19 cellular contexts compared by ENCODE assay signal in genomic region chr15:63894662-63894949, GRCh38.
A peak's percentile ranks its signal among the peaks of the same experiment; 100 is the strongest.
DNase-seq lines count a peak whose midpoint lies in the region; ATAC-seq and TF ChIP-seq lines count a peak whose summit lies in the region.
"Had no signal": no experiment of that assay in that cellular context is flagged by ENCODE, and none has a peak within 500 bp of the region (broad histone marks: within the 10 kb centered on the region; RNA-seq: fewer than 3 reads in every experiment).

No MANE protein-coding gene starts in this region.

- ATAC-seq in naive thymus-derived CD8-positive, alpha-beta T cell: no peak
- ATAC-seq in HG03135 (IDR thresholded peaks at IDR 0.05; ENCODE audit: unreplicated experiment) (no peak), GM19455 (IDR thresholded peaks at IDR 0.05; ENCODE audit: unreplicated experiment) (no peak)
- ATAC-seq: SK-N-SH treated with all-trans-retinoic acid at 6 μM for 48 hours had no signal

- intact Hi-C loops in activated T-helper 1 cell treated with anti-CD3 and anti-CD28 coated beads, Interleukin-12 subunit alpha, Interleukin-12 subunit beta, Interleukin-2, Interleukin-4 antibody, amounts not matched to agents 30 ng/mL and 10 ng/mL and 1 ng/mL, durations not matched to agents 14 hours and 24 hours and 36 hours (cut with micrococcal nuclease): loop anchor here (5.0 kb wide), 1 partner anchor 422 kb away; no protein-coding TSS in a partner anchor
- intact Hi-C loops in posterior vena cava (cut with DNase I) (no loop called here), colonic mucosa (cut with DNase I) (loop anchor here (5.0 kb wide), 1 partner anchor 142 kb away; no protein-coding TSS in a partner anchor)

- no peaks in the 10 kb centered on the region for H3K36me3 ChIP-seq in colonic mucosa

- no peaks in the 10 kb centered on the region for H3K9me3 ChIP-seq in colonic mucosa

- H3K27ac Mint-ChIP-seq in T-helper 1 cell treated with Interleukin-12 subunit alpha and Interleukin-12 subunit beta and Interleukin-4 antibody, amounts not matched to agents 30 μg/mL and 1 μg/mL, for 36 hours: peak overlapping the region; percentile 79
- H3K27ac Mint-ChIP-seq in activated T-helper 1 cell treated with anti-CD3 and anti-CD28 coated beads, Interleukin-12 subunit alpha, Interleukin-12 subunit beta, Interleukin-2, Interleukin-4 antibody, amounts not matched to agents 30 ng/mL and 10 ng/mL and 1 ng/mL, durations not matched to agents 14 hours and 24 hours and 36 hours: peak overlapping the region; percentile 3
- H3K27ac Mint-ChIP-seq in naive thymus-derived CD8-positive, alpha-beta T cell: peak overlapping the region in 7 of 10 donors; percentile 60 to 91 (median 84)
- H3K27ac Mint-ChIP-seq: B cell had no signal

- H3K4me1 Mint-ChIP-seq in T-helper 1 cell treated with Interleukin-12 subunit alpha and Interleukin-12 subunit beta and Interleukin-4 antibody, amounts not matched to agents 30 μg/mL and 1 μg/mL, for 36 hours (ENCODE audit: low read depth): peaks cover 73% of the 10 kb centered on the region
- H3K4me1 Mint-ChIP-seq in activated T-helper 1 cell treated with anti-CD3 and anti-CD28 coated beads, Interleukin-12 subunit alpha, Interleukin-12 subunit beta, Interleukin-2, Interleukin-4 antibody, amounts not matched to agents 30 ng/mL and 10 ng/mL and 1 ng/mL, durations not matched to agents 14 hours and 24 hours and 36 hours (ENCODE audit: low read depth): peaks cover 81% of the 10 kb centered on the region
- H3K4me1 Mint-ChIP-seq in naive thymus-derived CD8-positive, alpha-beta T cell: peaks cover 50 to 89% (median 88%) of the 10 kb centered on the region in 4 donors

- POLR2A ChIA-PET in naive thymus-derived CD8-positive, alpha-beta T cell (lab: Charles Lee): interaction anchor here (0.9 to 1.1 kb wide), 3 partner anchors 11 to 116 kb away, joined by 3 read pairs; no protein-coding TSS in a partner anchor

- H3K27me3 ChIP-seq in colonic mucosa: no peaks in the 10 kb centered on the region

- DNase-seq in T-helper 1 cell (no peak), posterior vena cava (ENCODE audit: low spot score) (no peak), colonic mucosa (no peak)
- no peak for DNase-seq in activated T-helper 1 cell treated with anti-CD3 and anti-CD28 coated beads, Interleukin-12 subunit alpha, Interleukin-12 subunit beta, Interleukin-2, Interleukin-4 antibody, amounts not matched to agents 30 ng/mL and 10 ng/mL and 1 ng/mL, durations not matched to agents 14 hours and 24 hours and 36 hours (ENCODE audit: low spot score)
- DNase-seq in naive thymus-derived CD8-positive, alpha-beta T cell: no peak
- DNase-seq: DND-41, GF-D8, MV-4-11, NCI-H1417, NCI-H187 treated with DMSO at 0.1 percent for 48 hours, NCI-H69, SHP77 treated with DMSO at 0.1 percent for 48 hours had no signal

- no peak overlapping the region for H3K9ac ChIP-seq in colonic mucosa (ENCODE audit: low read depth in 2 of 2, low read length in 2 of 2)

- no peaks in the 10 kb centered on the region for H3K27me3 Mint-ChIP-seq in T-helper 1 cell treated with Interleukin-12 subunit alpha and Interleukin-12 subunit beta and Interleukin-4 antibody, amounts not matched to agents 30 μg/mL and 1 μg/mL, for 36 hours (ENCODE audit: low read depth)
- peaks cover 1% of the 10 kb centered on the region for H3K27me3 Mint-ChIP-seq in activated T-helper 1 cell treated with anti-CD3 and anti-CD28 coated beads, Interleukin-12 subunit alpha, Interleukin-12 subunit beta, Interleukin-2, Interleukin-4 antibody, amounts not matched to agents 30 ng/mL and 10 ng/mL and 1 ng/mL, durations not matched to agents 14 hours and 24 hours and 36 hours (ENCODE audit: insufficient read depth)
- H3K27me3 Mint-ChIP-seq in naive thymus-derived CD8-positive, alpha-beta T cell: no peaks in the 10 kb centered on the region
- H3K27me3 Mint-ChIP-seq: B cell had no signal

- H3K27ac ChIP-seq in colonic mucosa: no peak overlapping the region
- H3K27ac ChIP-seq: 22Rv1, HL-60 had no signal

- H3K9me3 Mint-ChIP-seq in T-helper 1 cell treated with Interleukin-12 subunit alpha and Interleukin-12 subunit beta and Interleukin-4 antibody, amounts not matched to agents 30 μg/mL and 1 μg/mL, for 36 hours: peaks cover 4% of the 10 kb centered on the region
- H3K9me3 Mint-ChIP-seq in activated T-helper 1 cell treated with anti-CD3 and anti-CD28 coated beads, Interleukin-12 subunit alpha, Interleukin-12 subunit beta, Interleukin-2, Interleukin-4 antibody, amounts not matched to agents 30 ng/mL and 10 ng/mL and 1 ng/mL, durations not matched to agents 14 hours and 24 hours and 36 hours: no peaks in the 10 kb centered on the region
- no peaks in the 10 kb centered on the region for H3K9me3 Mint-ChIP-seq in naive thymus-derived CD8-positive, alpha-beta T cell

- TF ChIP-seq CTCF in colonic mucosa (IDR thresholded peaks at IDR 0.05): no peak

- H3K4me3 Mint-ChIP-seq in T-helper 1 cell treated with Interleukin-12 subunit alpha and Interleukin-12 subunit beta and Interleukin-4 antibody, amounts not matched to agents 30 μg/mL and 1 μg/mL, for 36 hours: no peak overlapping the region
- no peak overlapping the region for H3K4me3 Mint-ChIP-seq in activated T-helper 1 cell treated with anti-CD3 and anti-CD28 coated beads, Interleukin-12 subunit alpha, Interleukin-12 subunit beta, Interleukin-2, Interleukin-4 antibody, amounts not matched to agents 30 ng/mL and 10 ng/mL and 1 ng/mL, durations not matched to agents 14 hours and 24 hours and 36 hours
- peak overlapping the region in 3 of 10 donors; percentile 14 to 59 (median 47) for H3K4me3 Mint-ChIP-seq in naive thymus-derived CD8-positive, alpha-beta T cell
- H3K4me3 Mint-ChIP-seq: B cell had no signal

- no peak overlapping the region for H3K4me3 ChIP-seq in colonic mucosa

- no peaks in the 10 kb centered on the region for H3K4me1 ChIP-seq in colonic mucosa

- peaks cover 9% of the 10 kb centered on the region for H3K36me3 Mint-ChIP-seq in T-helper 1 cell treated with Interleukin-12 subunit alpha and Interleukin-12 subunit beta and Interleukin-4 antibody, amounts not matched to agents 30 μg/mL and 1 μg/mL, for 36 hours (ENCODE audit: low read depth)
- peaks cover 2% of the 10 kb centered on the region for H3K36me3 Mint-ChIP-seq in activated T-helper 1 cell treated with anti-CD3 and anti-CD28 coated beads, Interleukin-12 subunit alpha, Interleukin-12 subunit beta, Interleukin-2, Interleukin-4 antibody, amounts not matched to agents 30 ng/mL and 10 ng/mL and 1 ng/mL, durations not matched to agents 14 hours and 24 hours and 36 hours (ENCODE audit: low read depth)
- H3K36me3 Mint-ChIP-seq in naive thymus-derived CD8-positive, alpha-beta T cell: no peaks in the 10 kb centered on the region

Comparison
In these comparisons a context has a peak if more than half of its experiments do, and no peak if none do; other contexts are left out.
1. H3K27ac Mint-ChIP-seq: peak in every context shown above with its lines; median percentile 84 in naive thymus-derived CD8-positive, alpha-beta T cell; 79 in T-helper 1 cell treated with Interleukin-12 subunit alpha and Interleukin-12 subunit beta and Interleukin-4 antibody, amounts not matched to agents 30 μg/mL and 1 μg/mL, for 36 hours; 3 in activated T-helper 1 cell treated with anti-CD3 and anti-CD28 coated beads, Interleukin-12 subunit alpha, Interleukin-12 subunit beta, Interleukin-2, Interleukin-4 antibody, amounts not matched to agents 30 ng/mL and 10 ng/mL and 1 ng/mL, durations not matched to agents 14 hours and 24 hours and 36 hours.
2. intact Hi-C loops: an anchor here in activated T-helper 1 cell treated with anti-CD3 and anti-CD28 coated beads, Interleukin-12 subunit alpha, Interleukin-12 subunit beta, Interleukin-2, Interleukin-4 antibody, amounts not matched to agents 30 ng/mL and 10 ng/mL and 1 ng/mL, durations not matched to agents 14 hours and 24 hours and 36 hours (5.0 kb wide) and colonic mucosa (5.0 kb wide); none called in posterior vena cava.